In genomic region chr15:25846377-25846776, GRCh38 we compare ENCODE assay signal across 10 cellular contexts. TPM values are rescaled to one million over a fixed set of nuclear protein-coding genes. Genes with fewer than 3 reads are reported as not detected.
DNase-seq lines count a peak whose midpoint lies in the region; ATAC-seq and TF ChIP-seq lines count a peak whose summit lies in the region.
"Had no signal": no experiment of that assay in that cellular context is flagged by ENCODE, and none has a peak within 500 bp of the region (broad histone marks: within the 10 kb centered on the region; RNA-seq: fewer than 3 reads in every experiment).

No MANE protein-coding gene starts in this region.

- CTCF ChIA-PET in activated CD8-positive, alpha-beta memory T cell treated with anti-CD3 and anti-CD28 coated beads, Interleukin-2, amount 10 ng/mL, durations not matched to agents 7 days and 5 days (lab: Charles Lee): interaction anchor here (0.5 to 3.0 kb wide), 5 partner anchors 10 to 87 kb away, joined by 3 to 18 read pairs (median 7); partner anchors contain the start of gene ATP10A

- H3K27ac Mint-ChIP-seq in activated CD8-positive, alpha-beta memory T cell treated with anti-CD3 and anti-CD28 coated beads, Interleukin-2, amount 10 ng/mL, durations not matched to agents 7 days and 5 days: peak overlapping the region; percentile 75
- H3K27ac Mint-ChIP-seq in chondrocyte (ENCODE audit: unreplicated experiment): peak overlapping the region; percentile 92

- no peaks in the 10 kb centered on the region for H3K27me3 Mint-ChIP-seq in activated CD8-positive, alpha-beta memory T cell treated with anti-CD3 and anti-CD28 coated beads, Interleukin-2, amount 10 ng/mL, durations not matched to agents 7 days and 5 days
- no peaks in the 10 kb centered on the region for H3K27me3 Mint-ChIP-seq in chondrocyte (ENCODE audit: low read depth)

- H3K9me3 Mint-ChIP-seq in activated CD8-positive, alpha-beta memory T cell treated with anti-CD3 and anti-CD28 coated beads, Interleukin-2, amount 10 ng/mL, durations not matched to agents 7 days and 5 days (ENCODE audit: low read depth): no peaks in the 10 kb centered on the region
- no peaks in the 10 kb centered on the region for H3K9me3 Mint-ChIP-seq in chondrocyte (ENCODE audit: low read depth)

- peak; percentile 38 for DNase-seq in T follicular helper cell (ENCODE audit: low read depth)
- peak; percentile 81 for DNase-seq in activated CD8-positive, alpha-beta memory T cell treated with anti-CD3 and anti-CD28 coated beads, Interleukin-2, amount 10 ng/mL, durations not matched to agents 7 days and 5 days
- no peak for DNase-seq in chondrocyte (ENCODE audit: low spot score)
- DNase-seq in stimulated activated CD8-positive, alpha-beta memory T cell treated with anti-CD3 and anti-CD28 coated beads, Interleukin-15, amount 100 ng/mL, for 4 hours (ENCODE audit: low read depth in 2 of 2): peak; percentile 58 to 66
- no peak for DNase-seq in glomerular visceral epithelial cell (ENCODE audit: extremely low spot score)
- DNase-seq: left cardiac atrium, NCI-H146 had no signal

- no peak overlapping the region for H3K4me3 Mint-ChIP-seq in activated CD8-positive, alpha-beta memory T cell treated with anti-CD3 and anti-CD28 coated beads, Interleukin-2, amount 10 ng/mL, durations not matched to agents 7 days and 5 days
- H3K4me3 Mint-ChIP-seq in chondrocyte (ENCODE audit: unreplicated experiment): no peak overlapping the region

- peaks cover 35% of the 10 kb centered on the region for H3K36me3 Mint-ChIP-seq in activated CD8-positive, alpha-beta memory T cell treated with anti-CD3 and anti-CD28 coated beads, Interleukin-2, amount 10 ng/mL, durations not matched to agents 7 days and 5 days
- peaks cover 11% of the 10 kb centered on the region for H3K36me3 Mint-ChIP-seq in chondrocyte (ENCODE audit: low read depth)

- H3K4me1 Mint-ChIP-seq in activated CD8-positive, alpha-beta memory T cell treated with anti-CD3 and anti-CD28 coated beads, Interleukin-2, amount 10 ng/mL, durations not matched to agents 7 days and 5 days: peaks cover 59% of the 10 kb centered on the region
- peaks cover 95% of the 10 kb centered on the region for H3K4me1 Mint-ChIP-seq in chondrocyte (ENCODE audit: low read depth)

- ATAC-seq in activated CD8-positive, alpha-beta memory T cell treated with anti-CD3 and anti-CD28 coated beads, Interleukin-2, amount 10 ng/mL, durations not matched to agents 7 days and 5 days: peak; percentile 53
- ATAC-seq in HG02623 (IDR thresholded peaks at IDR 0.05; ENCODE audit: unreplicated experiment) (no peak), HG03159 (IDR thresholded peaks at IDR 0.05; ENCODE audit: unreplicated experiment) (no peak), GM19351 (IDR thresholded peaks at IDR 0.05; ENCODE audit: unreplicated experiment) (no peak)
- ATAC-seq: left cardiac atrium had no signal

- TF ChIP-seq CTCF in chondrocyte (IDR thresholded peaks at IDR 0.05): no peak

RNA-seq across cellular contexts. Expression of gene ATP10A, which starts 16.8 kb away (rescaled TPM):
- 10 to 100 TPM; 36.7 to 70.1 TPM for total RNA-seq in activated CD8-positive, alpha-beta memory T cell treated with anti-CD3 and anti-CD28 coated beads, Interleukin-2, amount 10 ng/mL, durations not matched to agents 7 days and 5 days
- 160 to 190 TPM (median 163 TPM) in 3 replicates for total RNA-seq in chondrocyte

Comparison
In these comparisons a context has a peak if more than half of its experiments do, and no peak if none do; other contexts are left out.
1. DNase-seq: peak in T follicular helper cell (single experiment), activated CD8-positive, alpha-beta memory T cell treated with anti-CD3 and anti-CD28 coated beads, Interleukin-2, amount 10 ng/mL, durations not matched to agents 7 days and 5 days (single experiment) and stimulated activated CD8-positive, alpha-beta memory T cell treated with anti-CD3 and anti-CD28 coated beads, Interleukin-15, amount 100 ng/mL, for 4 hours (2 of 2); none in chondrocyte (single experiment) and glomerular visceral epithelial cell (single experiment).